12 cellular contexts compared by ENCODE assay signal in genomic region chr2:54728669-54729120, GRCh38. TPM values are rescaled to one million over a fixed set of nuclear protein-coding genes. Genes with fewer than 3 reads are reported as not detected.
DNase-seq lines count a peak whose midpoint lies in the region; ATAC-seq and TF ChIP-seq lines count a peak whose summit lies in the region.
"Had no signal": no experiment of that assay in that cellular context is flagged by ENCODE, and none has a peak within 500 bp of the region (broad histone marks: within the 10 kb centered on the region; RNA-seq: fewer than 3 reads in every experiment).

No MANE protein-coding gene starts in this region.

- H3K9ac ChIP-seq in OCI-LY3 (ENCODE audit: low read length) (no peak overlapping the region), H9 (ENCODE audit: extremely low read depth, insufficient read length, low read length) (no peak overlapping the region)

- peaks cover 5 to 11% of the 10 kb centered on the region in 2 experiments for H3K4me1 Mint-ChIP-seq in H9

- H2AFZ ChIP-seq in OCI-LY3 (ENCODE audit: low read depth, low read length): no peak overlapping the region
- H2AFZ ChIP-seq in osteoblast (ENCODE audit: low read length): no peak overlapping the region
- no peak overlapping the region for H2AFZ ChIP-seq in H9 (ENCODE audit: low read length)

- no peak overlapping the region for H3T11ph ChIP-seq in H9 (ENCODE audit: low read length)

- H3K9me3 Mint-ChIP-seq in H9: peaks cover 2 to 3% of the 10 kb centered on the region in 2 experiments; a peak in 2 of 5 replicates

- H3K27me3 Mint-ChIP-seq in H9 (ENCODE audit: low read depth): peaks cover 49% of the 10 kb centered on the region

- no peaks in the 10 kb centered on the region for H3K79me1 ChIP-seq in H9 (ENCODE audit: insufficient read depth, low read depth, low read length, poor library complexity, severe bottlenecking)

- H3K9me3 ChIP-seq in OCI-LY3 (ENCODE audit: insufficient read depth, low read length) (no peaks in the 10 kb centered on the region), osteoblast (ENCODE audit: low read depth, low read length) (no peaks in the 10 kb centered on the region), SJCRH30 (replicated peaks) (no peaks in the 10 kb centered on the region), H9 (ENCODE audit: control insufficient read depth, low read depth, low read length) (no peaks in the 10 kb centered on the region), testis (no peaks in the 10 kb centered on the region)
- H3K9me3 ChIP-seq: psoas muscle had no signal

- H4K20me1 ChIP-seq in OCI-LY3 (ENCODE audit: insufficient read depth, low read length) (no peaks in the 10 kb centered on the region), osteoblast (ENCODE audit: insufficient read depth, low read length) (no peaks in the 10 kb centered on the region), H9 (ENCODE audit: control insufficient read depth, insufficient read depth, insufficient read length) (no peaks in the 10 kb centered on the region)

- no CpG with 5 or more reads among the region's 4 CpGs for WGBS in H9 (ENCODE audit: extremely low coverage, insufficient read length, low lambda C conversion rate)
- 82 to 85% methylated on average over 4 of the region's 4 CpGs for WGBS in testis, 2 donors

- TF ChIP-seq POLR2A in testis (IDR thresholded peaks at IDR 0.05): no peak

- no peak overlapping the region for H3K23ac ChIP-seq in H9 (ENCODE audit: insufficient read length, low read depth, low read length)

- H3K36me3 Mint-ChIP-seq in H9 (ENCODE audit: insufficient read depth in 1 of 3, low read depth in 3 of 3): peaks cover 0 to 2% (median 0%) of the 10 kb centered on the region in 3 experiments; a peak in 1 of 7 replicates

- H3K4ac ChIP-seq in H9 (ENCODE audit: low read depth, low read length): no peak overlapping the region

- peak; percentile 82 for DNase-seq in GM04504 (ENCODE audit: low read depth)
- peak; percentile 42 for DNase-seq in dermis blood vessel endothelial cell
- DNase-seq in osteoblast (ENCODE audit: insufficient read length, low spot score, missing footprints): peak; percentile 96
- no peak for DNase-seq in SJCRH30
- no peak for DNase-seq in H9
- no peak for DNase-seq in testis
- DNase-seq: activated CD4-positive, alpha-beta T cell treated with anti-CD3 and anti-CD28 coated beads for 48 hours; activated naive CD4-positive, alpha-beta T cell treated with anti-CD3 and anti-CD28 coated beads, Interleukin-2, amount 50 U/mL, for 16 hours; left ventricle myocardium superior; psoas muscle had no signal

- TF ChIP-seq CTCF in OCI-LY3 (IDR thresholded peaks at IDR 0.05; ENCODE audit: low read depth, low read length) (peak; percentile 16; the same call in 1 of the 2 replicates), osteoblast (IDR thresholded peaks at IDR 0.05; ENCODE audit: extremely low read depth, low read depth, low read length) (peak; percentile 25), H9 (conservative IDR thresholded peaks at IDR 0.05) (no peak), testis (IDR thresholded peaks at IDR 0.05) (no peak)

- no peak overlapping the region for H4K5ac ChIP-seq in H9 (ENCODE audit: insufficient read length, low read depth, low read length)

- H2BK15ac ChIP-seq in H9 (ENCODE audit: low read depth, low read length): no peak overlapping the region

- no peak overlapping the region for H2BK120ac ChIP-seq in H9 (ENCODE audit: low read depth, low read length, poor library complexity, severe bottlenecking)

- H4K91ac ChIP-seq in H9 (ENCODE audit: insufficient read length, low read depth, low read length): no peak overlapping the region

- peaks cover 14% of the 10 kb centered on the region for H3K23me2 ChIP-seq in H9 (ENCODE audit: insufficient read length, low read depth, low read length, poor library complexity, severe bottlenecking)

- no peaks in the 10 kb centered on the region for H3K36me3 ChIP-seq in OCI-LY3 (replicated peaks; ENCODE audit: low read depth, low read length)
- no peaks in the 10 kb centered on the region for H3K36me3 ChIP-seq in osteoblast (ENCODE audit: insufficient read depth, low read length)
- no peaks in the 10 kb centered on the region for H3K36me3 ChIP-seq in SJCRH30
- H3K36me3 ChIP-seq in testis (ENCODE audit: low read depth, missing control alignments): no peaks in the 10 kb centered on the region

- H3K27ac ChIP-seq in OCI-LY3 (ENCODE audit: low read length) (no peak overlapping the region), osteoblast (ENCODE audit: low read depth, low read length) (peak overlapping the region; percentile 31), SJCRH30 (no peak overlapping the region), H9 (ENCODE audit: insufficient read length, low read depth, low read length) (no peak overlapping the region), testis (no peak overlapping the region)
- H3K27ac ChIP-seq: psoas muscle had no signal

- H3K27me3 ChIP-seq in OCI-LY3 (ENCODE audit: low read depth, low read length) (peaks cover 32% of the 10 kb centered on the region), osteoblast (ENCODE audit: insufficient read depth, low read length) (peaks cover 23% of the 10 kb centered on the region), SJCRH30 (0 out of 2 replicates have a peak, but pooled peaks cover 7% of the 10 kb centered on the region), H9 (ENCODE audit: insufficient read depth, low read length) (peaks cover 25% of the 10 kb centered on the region), testis (no peaks in the 10 kb centered on the region)

- no peak overlapping the region for H4K8ac ChIP-seq in H9 (replicated peaks; ENCODE audit: insufficient read length, low read depth, low read length)

- intact Hi-C loops in testis (cut with DNase I; ENCODE audit: low total_unique reads): no loop called here

- no peak overlapping the region for H3K18ac ChIP-seq in H9 (ENCODE audit: insufficient read length, low read depth, low read length)

- H3K27ac Mint-ChIP-seq in H9: no peak overlapping the region

- no peak overlapping the region for H3K14ac ChIP-seq in H9 (ENCODE audit: insufficient read depth, low read length)

- no peak for ATAC-seq in HG03469 (IDR thresholded peaks at IDR 0.05; ENCODE audit: unreplicated experiment)
- ATAC-seq: left ventricle myocardium superior, psoas muscle had no signal

- no peak overlapping the region for H2AK5ac ChIP-seq in H9 (ENCODE audit: insufficient read length, low read length)

- H3K56ac ChIP-seq in H9 (ENCODE audit: insufficient read length, low read depth, low read length): no peak overlapping the region

- no peak overlapping the region for H2BK5ac ChIP-seq in H9 (ENCODE audit: insufficient read length, low read length)

- H3K4me2 ChIP-seq in OCI-LY3 (ENCODE audit: low read length): no peak overlapping the region
- H3K4me2 ChIP-seq in osteoblast (ENCODE audit: insufficient read depth, low read length): peak overlapping the region; percentile 34
- H3K4me2 ChIP-seq in H9 (ENCODE audit: insufficient read depth, insufficient read length, low read length): no peak overlapping the region

- H2BK20ac ChIP-seq in H9 (ENCODE audit: low read depth, low read length, poor library complexity, severe bottlenecking): no peak overlapping the region

- H3K4me3 ChIP-seq in OCI-LY3 (ENCODE audit: low read length) (no peak overlapping the region), osteoblast (ENCODE audit: insufficient read depth, low read length) (no peak overlapping the region), SJCRH30 (no peak overlapping the region), testis (no peak overlapping the region)
- H3K4me3 ChIP-seq: psoas muscle had no signal

- H2BK12ac ChIP-seq in H9 (ENCODE audit: insufficient read length, low read depth, low read length): no peak overlapping the region

- no peak overlapping the region for H3K4me3 Mint-ChIP-seq in H9

- H3K4me1 ChIP-seq in OCI-LY3 (ENCODE audit: low read length) (peaks cover 4% of the 10 kb centered on the region), osteoblast (ENCODE audit: insufficient read depth, low read length) (peaks cover 20% of the 10 kb centered on the region), SJCRH30 (no peaks in the 10 kb centered on the region), H9 (ENCODE audit: insufficient read depth, low read length) (no peaks in the 10 kb centered on the region), testis (no peaks in the 10 kb centered on the region)
- H3K4me1 ChIP-seq: psoas muscle had no signal

- H3K79me2 ChIP-seq in OCI-LY3 (ENCODE audit: low read length) (no peaks in the 10 kb centered on the region), osteoblast (ENCODE audit: insufficient read depth, low read length) (no peaks in the 10 kb centered on the region), H9 (ENCODE audit: insufficient read depth, low read length) (no peaks in the 10 kb centered on the region)

RNA-seq across cellular contexts. Expression of gene EML6, which starts 5.2 kb away (rescaled TPM):
- total RNA-seq in dermis blood vessel endothelial cell (0.17 and 1.1 TPM in 2 replicates), osteoblast (0.29 and 1.1 TPM in 2 replicates), H9 (2021) (0.64 and 1.5 TPM in 2 replicates), testis (10 to 100 TPM; 12.1 to 17.3 TPM)
- total RNA-seq in SJCRH30 (2014; rRNA removed; shearing (Covaris generic)): 1.0 and 2.2 TPM in 2 replicates
- polyA plus RNA-seq in testis (ENCODE audit: insufficient read depth, low read depth, low replicate concordance): 7.6 TPM

Comparison
In these comparisons a context has a peak if more than half of its experiments do, and no peak if none do; other contexts are left out.
1. DNase-seq: peak in GM04504 (single experiment), dermis blood vessel endothelial cell (single experiment) and osteoblast (single experiment); none in SJCRH30 (0 of 2), H9 (single experiment) and testis (single experiment).
2. CTCF ChIP-seq: peak in OCI-LY3 (single experiment) and osteoblast (single experiment); none in H9 (single experiment) and testis (0 of 3).